In genomic region chr17:65027305-65027704, GRCh38 we compare ENCODE assay signal across 8 cellular contexts. TPM values are rescaled to one million over a fixed set of nuclear protein-coding genes. Genes with fewer than 3 reads are reported as not detected.
DNase-seq lines count a peak whose midpoint lies in the region; ATAC-seq, FAIRE-seq and TF ChIP-seq lines count a peak whose summit lies in the region.

No MANE protein-coding gene starts in this region.

- 90 to 95% methylated on average over 2 of the region's 2 CpGs for WGBS in upper lobe of left lung, 2 donors

- no peaks in the 10 kb centered on the region for H4K20me1 ChIP-seq in keratinocyte (ENCODE audit: control insufficient read depth, extremely low read depth, insufficient read depth, low read length)

- no peak overlapping the region for H3K9ac ChIP-seq in keratinocyte (ENCODE audit: control insufficient read depth, extremely low read depth, insufficient read depth, low read length)

- no peak for TF ChIP-seq EP300 in upper lobe of left lung (IDR thresholded peaks at IDR 0.05)

- peak overlapping the region; percentile 69 for H3K27ac ChIP-seq in keratinocyte (ENCODE audit: control insufficient read depth, insufficient read depth, low read length)
- peak overlapping the region in 3 of 4 donors; percentile 4 to 58 (median 45) for H3K27ac ChIP-seq in upper lobe of left lung
- H3K27ac ChIP-seq in left ventricle myocardium inferior (replicated peaks), result no peak overlapping the region

- H3K4me1 ChIP-seq in keratinocyte (ENCODE audit: control insufficient read depth, extremely low read depth, insufficient read depth, low read length) (peaks cover 28% of the 10 kb centered on the region), upper lobe of left lung (peaks cover 35 to 81% (median 61%) of the 10 kb centered on the region in 4 donors), left ventricle myocardium inferior (peaks cover 67% of the 10 kb centered on the region)

- FAIRE-seq in keratinocyte (lab: Jason Lieb, UNC), result peak; percentile 39

- no peak overlapping the region for H2AFZ ChIP-seq in keratinocyte (ENCODE audit: control insufficient read depth, low read length)

- peak; percentile 53 for ATAC-seq in GM21381 (IDR thresholded peaks at IDR 0.05; ENCODE audit: unreplicated experiment)
- peak in 1 of 2 donors; percentile 60 for ATAC-seq in upper lobe of left lung (ENCODE audit: low FRiP score in 2 of 2)

- TF ChIP-seq POLR2A in upper lobe of left lung (IDR thresholded peaks at IDR 0.05), result no peak

- dilution Hi-C loops in keratinocyte (cut with MboI; ENCODE audit: extremely low pct_ligation_motif_present, low sequenced_read_pairs), result no loop called here

- H3K9me1 ChIP-seq in keratinocyte (ENCODE audit: control insufficient read depth, extremely low read depth, insufficient read depth, low read length), result no peaks in the 10 kb centered on the region

- H3K4me2 ChIP-seq in keratinocyte (ENCODE audit: control insufficient read depth, extremely low read depth, insufficient read depth, low read depth, low read length), result peak overlapping the region; percentile 34

- H3K79me2 ChIP-seq in keratinocyte (ENCODE audit: control insufficient read depth, insufficient read depth, low read length), result peaks cover 87% of the 10 kb centered on the region

- TF ChIP-seq CTCF in AG09319 (IDR thresholded peaks at IDR 0.05; ENCODE audit: low read depth, low read length) (peak; percentile 8), keratinocyte (optimal IDR thresholded peaks at IDR 0.05 in 1 of 3, IDR thresholded peaks at IDR 0.05 in 1 of 3, conservative IDR thresholded peaks at IDR 0.05 in 1 of 3; ENCODE audit: extremely low read depth in 1 of 3, insufficient read depth in 2 of 3, low read length in 3 of 3) (peak in 2 of 3 experiments; percentile 32 to 38), upper lobe of left lung (IDR thresholded peaks at IDR 0.05) (peak in 3 of 6 experiments; percentile 8 to 46 (median 25)), left ventricle myocardium inferior (IDR thresholded peaks at IDR 0.05; ENCODE audit: borderline replicate concordance) (no peak)

- H3K4me3 ChIP-seq in keratinocyte (ENCODE audit: control insufficient read depth in 2 of 3, extremely low read depth in 1 of 3, insufficient read depth in 2 of 3, low read depth in 1 of 3, low read length in 3 of 3), result no peak overlapping the region
- no peak overlapping the region for H3K4me3 ChIP-seq in upper lobe of left lung
- no peak overlapping the region for H3K4me3 ChIP-seq in left ventricle myocardium inferior

- no peak for DNase-seq in AG09319 (ENCODE audit: extremely low read depth, low read depth)
- DNase-seq in NOMO-1 treated with DMSO at 0.1 percent for 48 hours (lab: John Stamatoyannopoulos, UW; ENCODE audit: unreplicated experiment), result peak; percentile 57
- DNase-seq in activated T-cell treated with anti-CD3 and anti-CD28 coated beads, Interleukin-2, amount 50 U/mL, for 48 hours, result peak; percentile 61 to 65
- DNase-seq in keratinocyte (ENCODE audit: low read depth, low spot score), result peak; percentile 32
- DNase-seq in upper lobe of left lung, result no peak
- DNase-seq in left ventricle myocardium inferior, result no peak
- no peak for DNase-seq in amniotic stem cell (lab: John Stamatoyannopoulos, UW)

- no peaks in the 10 kb centered on the region for H3K36me3 ChIP-seq in keratinocyte (ENCODE audit: control insufficient read depth in 2 of 2, extremely low read depth in 1 of 2, insufficient read depth in 2 of 2, low read length in 2 of 2)
- no peaks in the 10 kb centered on the region for H3K36me3 ChIP-seq in upper lobe of left lung
- no peaks in the 10 kb centered on the region for H3K36me3 ChIP-seq in left ventricle myocardium inferior

- H3K9me3 ChIP-seq in keratinocyte (ENCODE audit: control insufficient read depth, low read depth, low read length), result no peaks in the 10 kb centered on the region
- no peaks in the 10 kb centered on the region for H3K9me3 ChIP-seq in upper lobe of left lung
- no peaks in the 10 kb centered on the region for H3K9me3 ChIP-seq in left ventricle myocardium inferior (replicated peaks)

- no peaks in the 10 kb centered on the region for H3K27me3 ChIP-seq in keratinocyte (ENCODE audit: control insufficient read depth, extremely low read depth, insufficient read depth, low read length)
- H3K27me3 ChIP-seq in upper lobe of left lung, result no peaks in the 10 kb centered on the region
- H3K27me3 ChIP-seq in left ventricle myocardium inferior (ENCODE audit: low read depth), result no peaks in the 10 kb centered on the region

- intact Hi-C loops in left ventricle myocardium inferior (cut with micrococcal nuclease), result no loop called here

RNA-seq across cellular contexts. Expression of gene GNA13, which starts 29.2 kb away (rescaled TPM):
- 23.6 to 38.9 TPM (median 27.3 TPM) in 3 replicates for polyA plus RNA-seq in keratinocyte
- 12.4 TPM for polyA plus RNA-seq in keratinocyte (2011; ENCODE audit: low read depth)
- polyA plus RNA-seq in keratinocyte (2011; cell fraction: cytosol; rRNA removed), result 19.1 and 39.8 TPM in 2 replicates
- polyA plus RNA-seq in keratinocyte (2011; cell fraction: nucleus; rRNA removed), result 16.0 and 23.5 TPM in 2 replicates
- polyA plus RNA-seq in keratinocyte (2012; ENCODE audit: low replicate concordance), result 20.7 and 23.7 TPM in 2 replicates
- 13.7 to 58.7 TPM (median 32.2 TPM) in 3 replicates for polyA minus RNA-seq in keratinocyte
- 26.9 TPM for polyA minus RNA-seq in keratinocyte (2011; cell fraction: cytosol; rRNA and poly(A)+ RNA removed)
- 18.5 and 31.6 TPM in 2 replicates for polyA minus RNA-seq in keratinocyte (2011; cell fraction: nucleus; rRNA and poly(A)+ RNA removed)
- total RNA-seq in upper lobe of left lung (10 to 100 TPM; 33.7 to 56.4 (median 46.2) TPM), left ventricle myocardium inferior (19.7 TPM)

Comparison
In these comparisons a context has a peak if more than half of its experiments do, and no peak if none do; other contexts are left out.
1. DNase-seq: peak in NOMO-1 treated with DMSO at 0.1 percent for 48 hours (single experiment), activated T-cell treated with anti-CD3 and anti-CD28 coated beads, Interleukin-2, amount 50 U/mL, for 48 hours (2 of 2) and keratinocyte (single experiment); none in AG09319 (single experiment), upper lobe of left lung (0 of 2), left ventricle myocardium inferior (single experiment) and amniotic stem cell (single experiment).